14 cellular contexts compared by ENCODE assay signal in genomic region chr20:61756446-61756845, GRCh38.
DNase-seq lines count a peak whose midpoint lies in the region; ATAC-seq and TF ChIP-seq lines count a peak whose summit lies in the region.
"Had no signal": no experiment of that assay in that cellular context is flagged by ENCODE, and none has a peak within 500 bp of the region (broad histone marks: within the 10 kb centered on the region; RNA-seq: fewer than 3 reads in every experiment).

No MANE protein-coding gene starts in this region.

- H3K4me3 Mint-ChIP-seq in CD14-positive monocyte (no peak overlapping the region), glutamatergic neuron (ENCODE audit: unreplicated experiment) (no peak overlapping the region)
- H3K4me3 Mint-ChIP-seq: CD4-positive, alpha-beta memory T cell had no signal

- H3K9me3 ChIP-seq in lower lobe of right lung: no peaks in the 10 kb centered on the region
- peaks cover 0 to 10% (median under 1%) of the 10 kb centered on the region in 8 donors for H3K9me3 ChIP-seq in spleen

- H3K27me3 Mint-ChIP-seq in CD14-positive monocyte (ENCODE audit: low read depth in 3 of 3): peaks cover 0 to 3% (median 0%) of the 10 kb centered on the region in 3 donors
- H3K27me3 Mint-ChIP-seq in glutamatergic neuron (ENCODE audit: unreplicated experiment): peaks cover 2% of the 10 kb centered on the region

- TF ChIP-seq POLR2A in spleen (IDR thresholded peaks at IDR 0.05): no peak

- H3K9me3 Mint-ChIP-seq in CD14-positive monocyte (peaks cover 0 to 34% (median 13%) of the 10 kb centered on the region in 7 donors), glutamatergic neuron (ENCODE audit: unreplicated experiment) (no peaks in the 10 kb centered on the region)

- H3K4me3 ChIP-seq in lower lobe of right lung (no peak overlapping the region), spleen (no peak overlapping the region)

- no peaks in the 10 kb centered on the region for H3K4me1 ChIP-seq in lower lobe of right lung
- H3K4me1 ChIP-seq in spleen: peaks cover 0 to 14% (median 2%) of the 10 kb centered on the region in 6 donors

- H3K27me3 ChIP-seq in lower lobe of right lung (ENCODE audit: low read depth): peaks cover 3% of the 10 kb centered on the region
- peaks cover 0 to 3% (median 0%) of the 10 kb centered on the region in 7 donors for H3K27me3 ChIP-seq in spleen (replicated peaks in 1 of 7)

- H3K4me1 Mint-ChIP-seq in CD14-positive monocyte: no peaks in the 10 kb centered on the region
- peaks cover 5% of the 10 kb centered on the region for H3K4me1 Mint-ChIP-seq in glutamatergic neuron (ENCODE audit: low read depth, unreplicated experiment)
- H3K4me1 Mint-ChIP-seq: CD4-positive, alpha-beta memory T cell had no signal

- H3K27ac Mint-ChIP-seq in CD14-positive monocyte: no peak overlapping the region
- no peak overlapping the region for H3K27ac Mint-ChIP-seq in glutamatergic neuron (ENCODE audit: unreplicated experiment)
- H3K27ac Mint-ChIP-seq: CD4-positive, alpha-beta memory T cell had no signal

- WGBS in spleen, 5 donors: 70 to 96% (median 83%) methylated on average over 3 of the region's 3 CpGs

- intact Hi-C loops in CD14-positive monocyte (cut with micrococcal nuclease): no loop called here
- intact Hi-C loops in lower lobe of right lung (cut with DNase I): no loop called here
- intact Hi-C loops in spleen (cut with DNase I; ENCODE audit: low total_unique reads): no loop called here

- H3K36me3 Mint-ChIP-seq in CD14-positive monocyte (no peaks in the 10 kb centered on the region), glutamatergic neuron (ENCODE audit: unreplicated experiment) (no peaks in the 10 kb centered on the region)
- H3K36me3 Mint-ChIP-seq: CD4-positive, alpha-beta memory T cell had no signal

- no peak for TF ChIP-seq CTCF in CD14-positive monocyte (IDR thresholded peaks at IDR 0.05)
- TF ChIP-seq CTCF in lower lobe of right lung (IDR thresholded peaks at IDR 0.05): no peak
- TF ChIP-seq CTCF in spleen (IDR thresholded peaks at IDR 0.05 in 8 of 11, conservative IDR thresholded peaks at IDR 0.05 in 3 of 11): no peak
- TF ChIP-seq CTCF in glutamatergic neuron (IDR thresholded peaks at IDR 0.05; ENCODE audit: partially characterized antibody, unreplicated experiment): no peak

- H3K36me3 ChIP-seq in lower lobe of right lung: no peaks in the 10 kb centered on the region
- no peaks in the 10 kb centered on the region for H3K36me3 ChIP-seq in spleen

- no peak for ATAC-seq in lower lobe of right lung
- ATAC-seq in HG02870 (IDR thresholded peaks at IDR 0.05; ENCODE audit: unreplicated experiment): no peak
- ATAC-seq: HepG2 had no signal

- H3K27ac ChIP-seq in lower lobe of right lung (no peak overlapping the region), spleen (no peak overlapping the region)

- peak; percentile 11 for DNase-seq in CD14-positive monocyte (ENCODE audit: low spot score)
- peak; percentile 15 for DNase-seq in amniotic epithelial cell (ENCODE audit: low read depth)
- DNase-seq in lower lobe of right lung: peak; percentile 10
- peak; percentile 41 for DNase-seq in spleen
- no peak for DNase-seq in glutamatergic neuron
- DNase-seq in pons (ENCODE audit: low spot score): no peak
- DNase-seq: ACHN; C1 segment of cervical spinal cord; CD4-positive, alpha-beta memory T cell; DMS153; DMS79 treated with DMSO at 0.1 percent for 48 hours; EL had no signal

Comparison
In these comparisons a context has a peak if more than half of its experiments do, and no peak if none do; other contexts are left out.
1. DNase-seq: peak in CD14-positive monocyte (single experiment), amniotic epithelial cell (single experiment), lower lobe of right lung (single experiment) and spleen (single experiment); none in glutamatergic neuron (single experiment) and pons (single experiment).